ENCODE assay signal across 1 cellular context in genomic region chr1:244665771-244666217, GRCh38.
A peak's percentile ranks its signal among the peaks of the same experiment; 100 is the strongest.
TF ChIP-seq lines count a peak whose summit lies in the region.

No MANE protein-coding gene starts in this region.

TF ChIP-seq in HEK293, 187 proteins besides CTCF, POLR2A, EP300 and RAD21 (continued from another document and continues in another):
- 0 out of 2 replicates have a peak, but pooled peaks have one; percentile 34 for TF ChIP-seq ZNF449 (tag by site-specific recombination; IDR thresholded peaks at IDR 0.05)
- TF ChIP-seq GLIS2 (tag by site-specific recombination; IDR thresholded peaks at IDR 0.05): no peak
- TF ChIP-seq ZNF521 (tag by site-specific recombination; IDR thresholded peaks at IDR 0.05): no peak
- peak; percentile 84 for TF ChIP-seq FEZF1 (tag by site-specific recombination; IDR thresholded peaks at IDR 0.05)
- TF ChIP-seq KLF1 (tag by site-specific recombination; IDR thresholded peaks at IDR 0.05): peak; percentile 22; the same call in 1 of the 2 replicates
- TF ChIP-seq ZNF211 (tag by site-specific recombination; IDR thresholded peaks at IDR 0.05; ENCODE audit: low read depth): no peak
- TF ChIP-seq ZNF654 (tag by site-specific recombination; IDR thresholded peaks at IDR 0.05; ENCODE audit: low read depth): no peak
- TF ChIP-seq ZNF621 (tag by site-specific recombination; IDR thresholded peaks at IDR 0.05): no peak
- TF ChIP-seq ZNF274 (IDR thresholded peaks at IDR 0.05; ENCODE audit: low read length): no peak
- TF ChIP-seq ZNF274 (tag by site-specific recombination; IDR thresholded peaks at IDR 0.05; ENCODE audit: borderline replicate concordance): no peak
- peak; percentile 98 for TF ChIP-seq ZBTB17 (tag by site-specific recombination; IDR thresholded peaks at IDR 0.05)
- no peak for TF ChIP-seq ZNF701 (tag by site-specific recombination; IDR thresholded peaks at IDR 0.05)
- peak; percentile 90 for TF ChIP-seq SP7 (tag by site-specific recombination; IDR thresholded peaks at IDR 0.05)
- TF ChIP-seq ZEB2 (tag by site-specific recombination; IDR thresholded peaks at IDR 0.05): peak; percentile 99
- no peak for TF ChIP-seq ZNF585B (tag by site-specific recombination; IDR thresholded peaks at IDR 0.05)
- no peak for TF ChIP-seq ZNF792 (tag by site-specific recombination; IDR thresholded peaks at IDR 0.05)
- TF ChIP-seq ZBTB8A (tag by site-specific recombination; IDR thresholded peaks at IDR 0.05): no peak
- no peak for TF ChIP-seq ZNF148 (tag by site-specific recombination; IDR thresholded peaks at IDR 0.05; ENCODE audit: borderline replicate concordance)
- TF ChIP-seq ZNF510 (tag by site-specific recombination; IDR thresholded peaks at IDR 0.05; ENCODE audit: insufficient replicate concordance): peak; percentile 10
- TF ChIP-seq ZNF37A (tag by site-specific recombination; IDR thresholded peaks at IDR 0.05): no peak
- TF ChIP-seq GLI2 (tag by site-specific recombination; IDR thresholded peaks at IDR 0.05; ENCODE audit: borderline replicate concordance, low read depth): peak; percentile 83
- peak; percentile 99 for TF ChIP-seq WT1 (tag by site-specific recombination; IDR thresholded peaks at IDR 0.05)
- TF ChIP-seq SALL2 (tag by site-specific recombination; IDR thresholded peaks at IDR 0.05; ENCODE audit: borderline replicate concordance): no peak
- TF ChIP-seq ZNF426 (tag by site-specific recombination; IDR thresholded peaks at IDR 0.05): no peak
- TF ChIP-seq TSHZ1 (tag by site-specific recombination; IDR thresholded peaks at IDR 0.05; ENCODE audit: borderline replicate concordance): peak; percentile 97
- no peak for TF ChIP-seq ZNF174 (tag by site-specific recombination; IDR thresholded peaks at IDR 0.05)
- no peak for TF ChIP-seq ZNF544 (tag by site-specific recombination; IDR thresholded peaks at IDR 0.05)
- peak; percentile 99 for TF ChIP-seq ZNF639 (tag by site-specific recombination; IDR thresholded peaks at IDR 0.05)
- no peak for TF ChIP-seq ZBTB49 (tag by site-specific recombination; IDR thresholded peaks at IDR 0.05; ENCODE audit: low read depth)
- TF ChIP-seq ZNF423 (tag by site-specific recombination; IDR thresholded peaks at IDR 0.05): no peak
- TF ChIP-seq ZNF184 (tag by site-specific recombination; IDR thresholded peaks at IDR 0.05): peak; percentile 81; the same call in 1 of the 2 replicates
- peak; percentile 73 for TF ChIP-seq PRDM10 (tag by site-specific recombination; IDR thresholded peaks at IDR 0.05)
- TF ChIP-seq ZNF623 (tag by site-specific recombination; IDR thresholded peaks at IDR 0.05): no peak
- no peak for TF ChIP-seq ZNF214 (tag by site-specific recombination; IDR thresholded peaks at IDR 0.05; ENCODE audit: borderline replicate concordance)
- TF ChIP-seq ZNF2 (tag by site-specific recombination; IDR thresholded peaks at IDR 0.05): peak; percentile 95
- TF ChIP-seq SETDB1 (IDR thresholded peaks at IDR 0.05; ENCODE audit: insufficient read length, low read length): no peak
- no peak for TF ChIP-seq HOXA7 (CRISPR knock-in tag; IDR thresholded peaks at IDR 0.05; ENCODE audit: borderline replicate concordance)
- TF ChIP-seq ZNF324 (tag by site-specific recombination; IDR thresholded peaks at IDR 0.05): peak; percentile 92
- no peak for TF ChIP-seq ZNF112 (tag by site-specific recombination; IDR thresholded peaks at IDR 0.05)
- no peak for TF ChIP-seq ZNF18 (tag by site-specific recombination; IDR thresholded peaks at IDR 0.05)
- TF ChIP-seq ZNF707 (tag by site-specific recombination; IDR thresholded peaks at IDR 0.05): no peak
- no peak for TF ChIP-seq ZNF114 (tag by site-specific recombination; IDR thresholded peaks at IDR 0.05)
- peak; percentile 98 for TF ChIP-seq ZSCAN23 (tag by site-specific recombination; IDR thresholded peaks at IDR 0.05)
- no peak for TF ChIP-seq ZNF555 (tag by site-specific recombination; conservative IDR thresholded peaks at IDR 0.05)
- no peak for TF ChIP-seq ZNF837 (tag by site-specific recombination; IDR thresholded peaks at IDR 0.05)
- peak; percentile 98 for TF ChIP-seq ZNF341 (tag by site-specific recombination; IDR thresholded peaks at IDR 0.05; ENCODE audit: low read depth)
- TF ChIP-seq ZSCAN5A (tag by site-specific recombination; IDR thresholded peaks at IDR 0.05): no peak
- no peak for TF ChIP-seq ZNF664 (tag by site-specific recombination; IDR thresholded peaks at IDR 0.05)
- TF ChIP-seq ZNF610 (tag by site-specific recombination; IDR thresholded peaks at IDR 0.05; ENCODE audit: borderline replicate concordance): no peak
- TF ChIP-seq PRDM1 (tag by site-specific recombination; IDR thresholded peaks at IDR 0.05): peak; percentile 98
